Comparison of ENCODE assay signal across 8 cellular contexts in genomic region chr2:96531366-96531765, GRCh38. TPM values are rescaled to one million over a fixed set of nuclear protein-coding genes. Genes with fewer than 3 reads are reported as not detected.
DNase-seq lines count a peak whose midpoint lies in the region; ATAC-seq and TF ChIP-seq lines count a peak whose summit lies in the region.

No MANE protein-coding gene starts in this region.

- peaks cover 22% of the 10 kb centered on the region for H3K27me3 Mint-ChIP-seq in WTC11 (ENCODE audit: low read depth)
- peaks cover 2% of the 10 kb centered on the region for H3K27me3 Mint-ChIP-seq in glutamatergic neuron (ENCODE audit: unreplicated experiment)

- ATAC-seq in WTC11: no peak
- no peak for ATAC-seq in HG03565 (IDR thresholded peaks at IDR 0.05; ENCODE audit: unreplicated experiment)
- no peak for ATAC-seq in GM19023 (IDR thresholded peaks at IDR 0.05; ENCODE audit: unreplicated experiment)
- ATAC-seq in HG03469 (IDR thresholded peaks at IDR 0.05; ENCODE audit: unreplicated experiment): no peak
- ATAC-seq in HG03135 (IDR thresholded peaks at IDR 0.05; ENCODE audit: unreplicated experiment): no peak

- in situ Hi-C loops in GM23248 (cut with MboI): no loop called here

- 88% methylated on average over 9 of the region's 9 CpGs for WGBS in GM23248 (ENCODE audit: low coverage in 1 of 2, low lambda C conversion rate in 2 of 2, missing lambda C conversion rate in 2 of 2), 2 experiments

- H3K9me3 ChIP-seq in GM23248 (ENCODE audit: low read depth) (no peaks in the 10 kb centered on the region), skeletal muscle tissue (ENCODE audit: control insufficient read depth in 3 of 3, low read length in 3 of 3) (no peaks in the 10 kb centered on the region)

- H3K9me2 ChIP-seq in GM23248 (ENCODE audit: insufficient read depth): no peaks in the 10 kb centered on the region

- H3K4me1 Mint-ChIP-seq in WTC11: peaks cover 46% of the 10 kb centered on the region
- H3K4me1 Mint-ChIP-seq in glutamatergic neuron (ENCODE audit: low read depth, unreplicated experiment): peaks cover 14% of the 10 kb centered on the region

- H3K4me3 ChIP-seq in GM23248 (no peak overlapping the region), skeletal muscle tissue (ENCODE audit: low read length in 3 of 3) (peak overlapping the region; percentile 35 to 63 (median 57))

- H3K9me3 Mint-ChIP-seq in WTC11 (no peaks in the 10 kb centered on the region), glutamatergic neuron (ENCODE audit: unreplicated experiment) (no peaks in the 10 kb centered on the region)

- H3K27ac ChIP-seq in GM23248: no peak overlapping the region
- H3K27ac ChIP-seq in skeletal muscle tissue (ENCODE audit: low read depth, low read length): peak overlapping the region; percentile 97

- H3K36me3 ChIP-seq in GM23248 (ENCODE audit: low read depth): no peaks in the 10 kb centered on the region
- no peaks in the 10 kb centered on the region for H3K36me3 ChIP-seq in skeletal muscle tissue (ENCODE audit: control insufficient read depth in 3 of 3, insufficient read depth in 3 of 3, low read length in 3 of 3)

- H3K27ac Mint-ChIP-seq in WTC11: no peak overlapping the region
- no peak overlapping the region for H3K27ac Mint-ChIP-seq in glutamatergic neuron (ENCODE audit: unreplicated experiment)

- H3K79me2 ChIP-seq in GM23248 (ENCODE audit: insufficient read depth): no peaks in the 10 kb centered on the region

- DNase-seq in GM23248: no peak
- DNase-seq in WTC11 (ENCODE audit: low spot score): no peak
- no peak for DNase-seq in glutamatergic neuron

- H3K4me3 Mint-ChIP-seq in WTC11 (peak overlapping the region; percentile 75), glutamatergic neuron (ENCODE audit: unreplicated experiment) (peak overlapping the region; percentile 25)

- POLR2A ChIA-PET in WTC11 (lab: Charles Lee): interaction anchor here (0.7 kb wide), 1 partner anchor 1165 kb away, joined by 3 read pairs; no protein-coding TSS in a partner anchor

- H3K27me3 ChIP-seq in GM23248 (replicated peaks; ENCODE audit: insufficient read depth) (no peaks in the 10 kb centered on the region), skeletal muscle tissue (ENCODE audit: control insufficient read depth in 3 of 3, insufficient read depth in 3 of 3, low read length in 3 of 3) (no peaks in the 10 kb centered on the region)

- H2AFZ ChIP-seq in GM23248: peak overlapping the region; percentile 49; the same call in 1 of the 2 replicates

- CTCF ChIA-PET in WTC11 (lab: Charles Lee): interaction anchor here (0.9 to 7.7 kb wide), 3 partner anchors 19 to 24 kb away, joined by 6 to 84 read pairs (median 35); no protein-coding TSS in a partner anchor

- H3F3A ChIP-seq in GM23248 (ENCODE audit: insufficient read depth): peaks cover 21% of the 10 kb centered on the region

- peak overlapping the region; percentile 42 for H3K4me2 ChIP-seq in GM23248 (ENCODE audit: unreplicated experiment)

- H3K36me3 Mint-ChIP-seq in WTC11: no peaks in the 10 kb centered on the region
- peaks cover 5% of the 10 kb centered on the region for H3K36me3 Mint-ChIP-seq in glutamatergic neuron (ENCODE audit: unreplicated experiment)

- H3K9ac ChIP-seq in GM23248 (peak overlapping the region; percentile 58), skeletal muscle tissue (ENCODE audit: low read depth in 1 of 3, low read length in 3 of 3) (peak overlapping the region; percentile 79 to 90 (median 82))

- H4K20me1 ChIP-seq in GM23248 (ENCODE audit: insufficient read depth): no peaks in the 10 kb centered on the region

- TF ChIP-seq CTCF in WTC11 (IDR thresholded peaks at IDR 0.05) (no peak), glutamatergic neuron (IDR thresholded peaks at IDR 0.05; ENCODE audit: partially characterized antibody, unreplicated experiment) (no peak)

- H3K4me1 ChIP-seq in GM23248 (ENCODE audit: insufficient read depth): peaks cover 39% of the 10 kb centered on the region
- peaks cover 74 to 86% (median 85%) of the 10 kb centered on the region in 3 donors for H3K4me1 ChIP-seq in skeletal muscle tissue (ENCODE audit: control insufficient read depth in 3 of 3, insufficient read depth in 3 of 3, low read length in 3 of 3)

TF ChIP-seq in WTC11, 78 proteins besides CTCF, POLR2A, EP300 and RAD21:
- TF ChIP-seq ZNF219 (CRISPR knock-in tag; IDR thresholded peaks at IDR 0.05; ENCODE audit: borderline replicate concordance) (no peak), ZNF121 (CRISPR knock-in tag; IDR thresholded peaks at IDR 0.05) (peak; percentile 21; the same call in 1 of the 2 replicates)
TF ChIP-seq in WTC11: peak in this region for 1.

RNA-seq across cellular contexts. Expression of gene ARID5A, which starts 5.2 kb away (rescaled TPM):
- total RNA-seq in GM23248 (2014; rRNA removed; shearing (Covaris generic)): 11.6 and 15.2 TPM in 2 replicates
- 19.5 and 20.8 TPM in 2 replicates for polyA plus RNA-seq in GM23248 (2016; fragmentation: Nextera tagmentation; extraction: Ambion mirVana)
- total RNA-seq in WTC11 (2021) (8.5 to 13.9 TPM (median 10.1 TPM) in 3 replicates), glutamatergic neuron (ENCODE audit: unreplicated experiment) (3.5 TPM), skeletal muscle tissue (9.9 TPM)

RNA-seq across cellular contexts. Expression of gene NEURL3, which starts 26.2 kb away (rescaled TPM):
- not detected in 2 replicates for total RNA-seq in GM23248 (2014; rRNA removed; shearing (Covaris generic))
- polyA plus RNA-seq in GM23248 (2016; fragmentation: Nextera tagmentation; extraction: Ambion mirVana): not detected in 2 replicates
- not detected in 3 replicates for total RNA-seq in WTC11 (2021)
- total RNA-seq in glutamatergic neuron (ENCODE audit: unreplicated experiment): not detected
- not detected for total RNA-seq in skeletal muscle tissue
